ENCODE assay signal across 8 cellular contexts in the genomic region with DNA sequence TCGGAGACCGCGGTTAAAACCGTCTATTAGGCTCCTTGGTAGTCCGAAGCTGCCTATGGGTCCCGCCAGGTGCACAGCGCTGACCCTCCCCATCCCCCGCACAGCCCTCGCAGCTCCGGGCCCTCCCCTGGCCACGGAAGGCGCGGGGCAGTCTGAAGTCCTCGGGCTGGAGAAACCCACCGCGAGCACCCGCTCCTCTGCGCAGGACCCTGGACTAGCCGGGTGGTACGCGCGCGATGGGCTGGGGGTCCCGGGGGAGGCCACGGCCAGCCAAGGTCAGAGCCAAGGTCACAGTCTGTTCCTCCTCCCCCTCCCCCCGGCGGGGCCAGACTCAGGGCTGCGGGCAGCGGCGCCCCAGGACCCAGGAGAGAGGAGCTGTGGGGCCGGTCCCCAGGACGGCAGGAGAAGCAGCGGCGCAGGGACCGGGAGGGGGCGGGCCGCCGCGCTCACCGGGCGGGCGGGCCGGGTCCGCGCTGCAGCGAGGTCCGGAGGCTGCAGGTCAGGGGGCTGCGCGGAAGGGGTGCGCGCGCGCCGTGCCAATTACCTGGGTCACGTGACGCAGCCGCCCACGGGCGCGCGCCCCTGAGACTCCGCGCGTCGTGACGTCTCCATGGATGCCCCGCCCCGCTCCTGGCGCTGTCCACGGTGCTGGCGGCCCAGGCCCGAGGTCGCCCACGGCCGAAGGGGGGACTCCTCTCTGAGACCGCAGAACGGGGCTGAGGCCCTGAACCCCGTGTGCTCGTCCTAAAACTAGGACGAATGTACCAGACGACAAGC. TPM values are rescaled to one million over a fixed set of nuclear protein-coding genes. Genes with fewer than 3 reads are reported as not detected.
DNase-seq lines count a peak whose midpoint lies in the region; ATAC-seq, FAIRE-seq and TF ChIP-seq lines count a peak whose summit lies in the region.

Gene OGDHL, minus strand, starts transcription at position 535 of the 777 bp plus-strand sequence. CDS start 3,731 bp downstream, outside the sequence.

- no peak for TF ChIP-seq POLR2A in GM12891 (IDR thresholded peaks at IDR 0.05; ENCODE audit: low read depth, low read length)

- no peak within 1 kb of the TSS for H3K4ac ChIP-seq in neuronal stem cell (ENCODE audit: low read length)

- H3K27me3 ChIP-seq in ACC112 (ENCODE audit: insufficient read depth, low read length): peaks cover 61% of the 10 kb centered on the region
- peaks cover 44% of the 10 kb centered on the region for H3K27me3 ChIP-seq in foreskin keratinocyte
- peaks cover 0 to 18% (median 14%) of the 10 kb centered on the region in 3 experiments for H3K27me3 ChIP-seq in neuronal stem cell (ENCODE audit: control insufficient read depth in 3 of 3, insufficient read depth in 3 of 3, low read depth in 1 of 3, low read length in 3 of 3)
- peaks cover 29% of the 10 kb centered on the region for H3K27me3 ChIP-seq in upper lobe of right lung

- H2AFZ ChIP-seq in ACC112 (ENCODE audit: low read length, unreplicated experiment): peak within 1 kb of the TSS; percentile 50
- peak within 1 kb of the TSS; percentile 99 for H2AFZ ChIP-seq in neuronal stem cell (ENCODE audit: low read length)

- no peak within 1 kb of the TSS for H2BK120ac ChIP-seq in neuronal stem cell (ENCODE audit: low read depth, low read length)

- no peak within 1 kb of the TSS for H3K14ac ChIP-seq in neuronal stem cell (ENCODE audit: low read length)

- H3K79me1 ChIP-seq in neuronal stem cell (ENCODE audit: low read depth, low read length): no peaks in the 10 kb centered on the region

- peak within 1 kb of the TSS; percentile 13 for H3K9ac ChIP-seq in neuronal stem cell (ENCODE audit: low read depth, low read length, poor library complexity)

- H2BK15ac ChIP-seq in neuronal stem cell (ENCODE audit: low read length): no peak within 1 kb of the TSS

- peak within 1 kb of the TSS; percentile 92 for H3K4me2 ChIP-seq in neuronal stem cell (ENCODE audit: insufficient read depth, low read length, poor library complexity, severe bottlenecking)

- H3K36me3 ChIP-seq in ACC112 (ENCODE audit: insufficient read depth, low read length): no peaks in the 10 kb centered on the region
- no peaks in the 10 kb centered on the region for H3K36me3 ChIP-seq in neuronal stem cell (replicated peaks in 1 of 2; ENCODE audit: control insufficient read depth in 2 of 2, insufficient read depth in 2 of 2, low read length in 2 of 2)
- H3K36me3 ChIP-seq in upper lobe of right lung: no peaks in the 10 kb centered on the region

- ATAC-seq in HG03039 (IDR thresholded peaks at IDR 0.05; ENCODE audit: unreplicated experiment) (peak; percentile 75), foreskin keratinocyte (peak; percentile 80), upper lobe of right lung (peak; percentile 85)

- H3K18ac ChIP-seq in neuronal stem cell (ENCODE audit: low read length): peak within 1 kb of the TSS; percentile 78

- peaks cover 0 to 8% of the 10 kb centered on the region in 2 donors for H3K9me3 ChIP-seq in neuronal stem cell (replicated peaks in 1 of 2; ENCODE audit: control insufficient read depth in 2 of 2, insufficient read depth in 1 of 2, low read depth in 1 of 2, low read length in 2 of 2)
- no peaks in the 10 kb centered on the region for H3K9me3 ChIP-seq in upper lobe of right lung

- WGBS in neuronal stem cell (ENCODE audit: extremely low coverage in 2 of 2, insufficient read length in 2 of 2, insufficient replicate concordance in 1 of 2), 2 donors: no CpG with 5 or more reads among the region's 81 CpGs

- H2AK5ac ChIP-seq in neuronal stem cell (ENCODE audit: low read depth, low read length): no peak within 1 kb of the TSS

- H2BK12ac ChIP-seq in neuronal stem cell (ENCODE audit: low read length): no peak within 1 kb of the TSS

- H3K27ac ChIP-seq in ACC112 (ENCODE audit: low read depth, low read length) (no peak within 1 kb of the TSS), foreskin keratinocyte (no peak within 1 kb of the TSS), neuronal stem cell (replicated peaks; ENCODE audit: low read length) (no peak within 1 kb of the TSS), upper lobe of right lung (no peak within 1 kb of the TSS)

- no peak within 1 kb of the TSS for H4K8ac ChIP-seq in neuronal stem cell (ENCODE audit: low read depth, low read length)

- no peaks in the 10 kb centered on the region for H3K4me1 ChIP-seq in ACC112 (ENCODE audit: control insufficient read depth, insufficient read depth, low read length, unreplicated experiment)
- H3K4me1 ChIP-seq in foreskin keratinocyte: no peaks in the 10 kb centered on the region
- H3K4me1 ChIP-seq in neuronal stem cell (ENCODE audit: control insufficient read depth in 2 of 2, insufficient read depth in 1 of 2, low read depth in 1 of 2, low read length in 2 of 2): peaks cover 2 to 3% of the 10 kb centered on the region in 2 donors
- no peaks in the 10 kb centered on the region for H3K4me1 ChIP-seq in upper lobe of right lung

- intact Hi-C loops in upper lobe of right lung (cut with DNase I): no loop called here

- H4K91ac ChIP-seq in neuronal stem cell (ENCODE audit: low read depth, low read length, poor library complexity): no peak within 1 kb of the TSS

- H3K79me2 ChIP-seq in ACC112 (ENCODE audit: control insufficient read depth, insufficient read depth, low read length, unreplicated experiment): no peaks in the 10 kb centered on the region

- H2BK5ac ChIP-seq in neuronal stem cell (ENCODE audit: low read length): no peak within 1 kb of the TSS

- peak within 1 kb of the TSS; percentile 77 for H3K4me3 ChIP-seq in ACC112 (ENCODE audit: low read depth, low read length)
- peak within 1 kb of the TSS; percentile 73 to 86 for H3K4me3 ChIP-seq in neuronal stem cell (ENCODE audit: low read length in 2 of 2)
- H3K4me3 ChIP-seq in upper lobe of right lung: peak within 1 kb of the TSS; percentile 49

- H3K23ac ChIP-seq in neuronal stem cell (ENCODE audit: low read depth, low read length, poor library complexity): peak within 1 kb of the TSS; percentile 80

- TF ChIP-seq CTCF in foreskin keratinocyte (conservative IDR thresholded peaks at IDR 0.05): peak; percentile 9
- no peak for TF ChIP-seq CTCF in upper lobe of right lung (IDR thresholded peaks at IDR 0.05)

- peak; percentile 66 for DNase-seq in GM12891 (ENCODE audit: insufficient read length, low spot score)
- peak; percentile 10 for DNase-seq in NCI-H510A (lab: John Stamatoyannopoulos, UW)
- peak; percentile 22 for DNase-seq in activated gamma-delta T cell treated with anti-CD3 and anti-CD28 coated beads, Interleukin-2, amount 50 U/mL, for 16 hours (ENCODE audit: low read depth)
- no peak for DNase-seq in foreskin keratinocyte
- DNase-seq in neuronal stem cell (ENCODE audit: low spot score): peak; percentile 83
- peak; percentile 78 for DNase-seq in upper lobe of right lung

- peak; percentile 90 for FAIRE-seq in GM12891 (lab: Jason Lieb, UNC)

TF ChIP-seq in GM12891, 5 proteins besides CTCF, POLR2A, EP300 and RAD21:
- TF ChIP-seq POU2F2 (IDR thresholded peaks at IDR 0.05; ENCODE audit: low read depth, low read length): no peak
- no peak for TF ChIP-seq TAF1 (IDR thresholded peaks at IDR 0.05; ENCODE audit: low read depth, low read length)
- TF ChIP-seq PAX5 (IDR thresholded peaks at IDR 0.05; ENCODE audit: insufficient read depth, low read length, severe bottlenecking): no peak
- TF ChIP-seq SPI1 (IDR thresholded peaks at IDR 0.05; ENCODE audit: low read depth, low read length): no peak
- no peak for TF ChIP-seq POLR2AphosphoS5 (IDR thresholded peaks at IDR 0.05; ENCODE audit: low read depth, low read length)

RNA-seq across cellular contexts. Expression of gene OGDHL, which starts in this region (rescaled TPM):
- 1.7 TPM for polyA plus RNA-seq in GM12891 (2012; ENCODE audit: low read depth, missing spikeins)
- total RNA-seq in foreskin keratinocyte: 0.27 and 0.28 TPM in 2 replicates
- polyA plus RNA-seq in foreskin keratinocyte: 0.16 and 0.19 TPM in 2 replicates
- 0.24 TPM for polyA plus RNA-seq in neuronal stem cell (2013, experiment 1 of 2)
- polyA plus RNA-seq in neuronal stem cell (2013, experiment 2 of 2): 0.24 TPM
- 0.69 TPM for total RNA-seq in upper lobe of right lung

Comparison
In these comparisons a context has a peak if more than half of its experiments do, and no peak if none do; other contexts are left out.
1. Peak in ATAC-seq in foreskin keratinocyte; RNA of the gene not detected or under 1 TPM.
2. Peak in DNase-seq, ATAC-seq and H3K4me3 ChIP-seq in upper lobe of right lung; RNA of the gene not detected or under 1 TPM.
3. DNase-seq: peak in GM12891 (single experiment), NCI-H510A (single experiment), activated gamma-delta T cell treated with anti-CD3 and anti-CD28 coated beads, Interleukin-2, amount 50 U/mL, for 16 hours (single experiment) and neuronal stem cell (single experiment); none in foreskin keratinocyte (0 of 2).
4. Peak in every context shown above with its lines, with median percentiles within 50 percentile points of each other: H3K4me3 ChIP-seq and ATAC-seq.